10 cellular contexts compared by ENCODE assay signal in the genomic region with DNA sequence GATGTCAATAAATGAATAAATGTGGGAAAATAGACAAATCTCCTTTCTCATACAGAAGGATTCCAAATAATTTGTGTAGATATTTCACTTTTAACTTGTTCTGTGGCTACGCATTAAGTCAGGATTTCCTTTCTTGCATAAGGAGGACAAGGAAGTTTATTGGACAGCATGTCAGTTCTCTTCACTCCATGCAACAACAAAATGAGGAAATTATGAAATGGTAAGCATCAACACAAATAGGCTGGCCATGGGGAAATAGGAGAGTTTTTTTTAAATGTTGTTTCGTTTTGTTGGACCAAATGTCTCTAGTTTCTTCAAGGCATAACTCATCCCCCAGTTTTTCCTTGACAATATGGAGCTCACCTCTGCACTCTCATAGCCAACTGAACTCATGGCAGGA. TPM values are rescaled to one million over a fixed set of nuclear protein-coding genes. Genes with fewer than 3 reads are reported as not detected.
"Had no signal": no experiment of that assay in that cellular context is flagged by ENCODE, and none has a peak within 500 bp of the region (broad histone marks: within the 10 kb centered on the region; RNA-seq: fewer than 3 reads in every experiment).

No MANE protein-coding gene starts in this region.

RNA-seq across cellular contexts. Expression of a gene that starts 25.3 kb away (rescaled TPM):
- total RNA-seq: esophagus mucosa, fibroblast of lung, frontal cortex, left colon had no signal
- polyA plus RNA-seq: fibroblast of lung had no signal

RNA-seq across cellular contexts. Expression of a gene that starts 46.6 kb away (rescaled TPM):
- total RNA-seq: esophagus mucosa, fibroblast of lung, frontal cortex, glomerular endothelial cell, heart left ventricle, left colon, psoas muscle, thoracic aorta, transverse colon had no signal
- polyA plus RNA-seq: fibroblast of lung had no signal

RNA-seq across cellular contexts. Expression of a gene that starts 52.7 kb away (rescaled TPM):
- total RNA-seq: fibroblast of lung, glomerular endothelial cell, kidney epithelial cell, transverse colon had no signal
- polyA plus RNA-seq: fibroblast of lung had no signal
